ENCODE assay signal across 21 cellular contexts in the genomic region with DNA sequence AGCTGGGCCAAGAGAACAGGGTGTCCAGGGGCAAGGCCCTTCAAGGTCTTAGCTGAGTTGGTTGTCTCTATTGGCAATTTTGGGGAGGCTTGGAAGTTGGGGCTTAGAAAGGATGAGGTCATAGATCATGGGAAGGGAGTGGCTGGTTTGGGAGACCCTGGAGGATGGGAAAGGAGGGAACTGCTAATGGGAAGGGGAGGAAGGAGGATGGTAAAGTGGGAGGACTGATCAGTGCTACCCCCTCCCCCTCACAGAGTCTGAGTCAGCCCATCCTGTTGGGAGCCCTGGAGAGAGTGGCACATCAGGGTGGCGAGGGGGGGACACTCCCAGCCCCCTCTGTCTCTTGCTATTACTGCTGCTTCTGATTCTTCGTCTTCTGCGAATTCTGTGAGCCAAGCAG. TPM values are rescaled to one million over a fixed set of nuclear protein-coding genes. Genes with fewer than 3 reads are reported as not detected.
DNase-seq lines count a peak whose midpoint lies in the region; ATAC-seq and TF ChIP-seq lines count a peak whose summit lies in the region.
"Had no signal": no experiment of that assay in that cellular context is flagged by ENCODE, and none has a peak within 500 bp of the region (broad histone marks: within the 10 kb centered on the region; RNA-seq: fewer than 3 reads in every experiment).

No MANE protein-coding gene starts in this region.

- CTCF ChIA-PET in WTC11 (lab: Charles Lee) = interaction anchor here (1.2 to 2.1 kb wide), 2 partner anchors 17 kb away, joined by 5 to 12 read pairs; a partner anchor contains a TSS

- peaks cover 9% of the 10 kb centered on the region for H3K36me3 ChIP-seq in CD4-positive, CD25-positive, alpha-beta regulatory T cell (ENCODE audit: control insufficient read depth, insufficient read depth, low read length)
- peaks cover 4% of the 10 kb centered on the region for H3K36me3 ChIP-seq in H7 (replicated peaks; ENCODE audit: control insufficient read depth, insufficient read depth, low read length)
- H3K36me3 ChIP-seq: SJSA1 had no signal

- no peak overlapping the region for H3K27ac ChIP-seq in CD4-positive, CD25-positive, alpha-beta regulatory T cell (ENCODE audit: insufficient read depth, low read length, poor library complexity, severe bottlenecking)
- H3K27ac ChIP-seq: SJSA1 had no signal

- H3K27ac Mint-ChIP-seq in CD4-positive, CD25-positive, alpha-beta regulatory T cell = peak overlapping the region in 1 of 3 donors; percentile 55
- H3K27ac Mint-ChIP-seq in WTC11 (peak overlapping the region; percentile 21; the same call in 1 of the 2 replicates), nephron (peak overlapping the region in 1 of 3 experiments; percentile 14)
- no peak overlapping the region for H3K27ac Mint-ChIP-seq in activated naive CD8-positive, alpha-beta T cell treated with anti-CD3 and anti-CD28 coated beads for 36 hours
- H3K27ac Mint-ChIP-seq: B cell had no signal

- no peaks in the 10 kb centered on the region for H3K27me3 ChIP-seq in CD4-positive, CD25-positive, alpha-beta regulatory T cell (ENCODE audit: control insufficient read depth, insufficient read depth, low read length)
- peaks cover 20% of the 10 kb centered on the region for H3K27me3 ChIP-seq in H7 (ENCODE audit: control insufficient read depth, insufficient read depth, low read length)
- H3K27me3 ChIP-seq: MG63 had no signal

- peaks cover 0 to 2% (median 0%) of the 10 kb centered on the region in 7 donors for H3K9me3 Mint-ChIP-seq in CD4-positive, CD25-positive, alpha-beta regulatory T cell
- no peaks in the 10 kb centered on the region for H3K9me3 Mint-ChIP-seq in WTC11
- H3K9me3 Mint-ChIP-seq in nephron = no peaks in the 10 kb centered on the region
- H3K9me3 Mint-ChIP-seq in activated naive CD8-positive, alpha-beta T cell treated with anti-CD3 and anti-CD28 coated beads for 36 hours = no peaks in the 10 kb centered on the region
- H3K9me3 Mint-ChIP-seq: CD8-positive, alpha-beta memory T cell had no signal

- H3K4me1 Mint-ChIP-seq in CD4-positive, CD25-positive, alpha-beta regulatory T cell = peaks cover 9 to 49% (median 21%) of the 10 kb centered on the region in 4 donors
- H3K4me1 Mint-ChIP-seq in WTC11 (peaks cover 47% of the 10 kb centered on the region), nephron (peaks cover 24% of the 10 kb centered on the region)
- peaks cover 11% of the 10 kb centered on the region for H3K4me1 Mint-ChIP-seq in activated naive CD8-positive, alpha-beta T cell treated with anti-CD3 and anti-CD28 coated beads for 36 hours

- DNase-seq in A172 (ENCODE audit: low spot score) = peak; percentile 49
- DNase-seq in CD4-positive, CD25-positive, alpha-beta regulatory T cell = no peak
- no peak for DNase-seq in WTC11 (ENCODE audit: low spot score)
- no peak for DNase-seq in activated naive CD8-positive, alpha-beta T cell treated with anti-CD3 and anti-CD28 coated beads for 36 hours
- DNase-seq in H7 = no peak
- no peak for DNase-seq in stimulated activated CD4-positive, alpha-beta T cell treated with anti-CD3 and anti-CD28 coated beads, Interleukin-15, amount 100 ng/mL, for 24 hours
- DNase-seq: CD8-positive, alpha-beta memory T cell; IMR-90; Karpas-422; MG63; NCI-H1048; NCI-H1436; NCI-H1930; NCI-H345; NCI-H524 treated with DMSO at 0.1 percent for 48 hours; PC-3 had no signal

- H3K4me1 ChIP-seq in CD4-positive, CD25-positive, alpha-beta regulatory T cell (ENCODE audit: control insufficient read depth, insufficient read depth, low read length, poor library complexity, severe bottlenecking) = peaks cover 35% of the 10 kb centered on the region

- H3K36me3 Mint-ChIP-seq in CD4-positive, CD25-positive, alpha-beta regulatory T cell = peaks cover 14% of the 10 kb centered on the region
- peaks cover 24% of the 10 kb centered on the region for H3K36me3 Mint-ChIP-seq in WTC11
- H3K36me3 Mint-ChIP-seq in nephron (ENCODE audit: low read depth) = peaks cover 17% of the 10 kb centered on the region
- no peaks in the 10 kb centered on the region for H3K36me3 Mint-ChIP-seq in activated naive CD8-positive, alpha-beta T cell treated with anti-CD3 and anti-CD28 coated beads for 36 hours

- no peak overlapping the region for H3K4me3 ChIP-seq in CD4-positive, CD25-positive, alpha-beta regulatory T cell (ENCODE audit: low read depth, low read length)
- H3K4me3 ChIP-seq in H7 (ENCODE audit: insufficient read depth, low read depth, low read length) = no peak overlapping the region
- H3K4me3 ChIP-seq: MG63, SJSA1 had no signal

- peaks cover 5% of the 10 kb centered on the region for H3K27me3 Mint-ChIP-seq in CD4-positive, CD25-positive, alpha-beta regulatory T cell
- H3K27me3 Mint-ChIP-seq in WTC11 (ENCODE audit: low read depth) = peaks cover 19% of the 10 kb centered on the region
- peaks cover 18% of the 10 kb centered on the region for H3K27me3 Mint-ChIP-seq in nephron (ENCODE audit: low read depth)
- no peaks in the 10 kb centered on the region for H3K27me3 Mint-ChIP-seq in activated naive CD8-positive, alpha-beta T cell treated with anti-CD3 and anti-CD28 coated beads for 36 hours
- H3K27me3 Mint-ChIP-seq: B cell; CD8-positive, alpha-beta memory T cell had no signal

- no peak for TF ChIP-seq CTCF in WTC11 (IDR thresholded peaks at IDR 0.05)
- no peak for TF ChIP-seq CTCF in nephron (IDR thresholded peaks at IDR 0.05; ENCODE audit: unreplicated experiment in 3 of 3)

- ATAC-seq in CD4-positive, CD25-positive, alpha-beta regulatory T cell (ENCODE audit: low read depth in 2 of 2) = no peak
- no peak for ATAC-seq in WTC11
- ATAC-seq: PC-3 had no signal

- no peaks in the 10 kb centered on the region for H3K9me3 ChIP-seq in CD4-positive, CD25-positive, alpha-beta regulatory T cell (ENCODE audit: control insufficient read depth in 2 of 2, low read length in 2 of 2)
- H3K9me3 ChIP-seq: MG63 had no signal

- peak overlapping the region; percentile 19 to 80 (median 32) for H3K4me3 Mint-ChIP-seq in CD4-positive, CD25-positive, alpha-beta regulatory T cell
- no peak overlapping the region for H3K4me3 Mint-ChIP-seq in WTC11
- peak overlapping the region; percentile 35 to 52 (median 42) for H3K4me3 Mint-ChIP-seq in nephron
- H3K4me3 Mint-ChIP-seq in activated naive CD8-positive, alpha-beta T cell treated with anti-CD3 and anti-CD28 coated beads for 36 hours = no peak overlapping the region
- H3K4me3 Mint-ChIP-seq: B cell had no signal

- POLR2A ChIA-PET in WTC11 (lab: Charles Lee) = no interaction called here

TF ChIP-seq in WTC11, 78 proteins besides CTCF, POLR2A, EP300 and RAD21 (continues in another document):
- TF ChIP-seq, protein P1, sequence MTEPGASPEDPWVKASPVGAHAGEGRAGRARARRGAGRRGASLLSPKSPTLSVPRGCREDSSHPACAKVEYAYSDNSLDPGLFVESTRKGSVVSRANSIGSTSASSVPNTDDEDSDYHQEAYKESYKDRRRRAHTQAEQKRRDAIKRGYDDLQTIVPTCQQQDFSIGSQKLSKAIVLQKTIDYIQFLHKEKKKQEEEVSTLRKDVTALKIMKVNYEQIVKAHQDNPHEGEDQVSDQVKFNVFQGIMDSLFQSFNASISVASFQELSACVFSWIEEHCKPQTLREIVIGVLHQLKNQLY (CRISPR knock-in tag; IDR thresholded peaks at IDR 0.05) = no peak
- no peak for TF ChIP-seq OVOL2 (CRISPR knock-in tag; IDR thresholded peaks at IDR 0.05; ENCODE audit: borderline replicate concordance)

RNA-seq across cellular contexts. Expression of a gene that starts 5.1 kb away (rescaled TPM):
- 20.3 and 21.7 TPM in 2 replicates for total RNA-seq in A172 (2014; rRNA removed; shearing (Covaris generic))
- 6.1 TPM for total RNA-seq in CD4-positive, CD25-positive, alpha-beta regulatory T cell
- polyA plus RNA-seq in CD4-positive, CD25-positive, alpha-beta regulatory T cell = 1 to 10 TPM; 2.5 to 5.9 (median 4.2) TPM
- 19.5 to 22.7 TPM (median 22.3 TPM) in 3 replicates for total RNA-seq in WTC11 (2021)
- total RNA-seq in activated naive CD8-positive, alpha-beta T cell treated with anti-CD3 and anti-CD28 coated beads for 36 hours = 1 to 10 TPM; 2.1 to 2.5 TPM
- 59.5 and 59.6 TPM in 2 replicates for total RNA-seq in H7 (2014; rRNA removed; shearing (Covaris generic))

RNA-seq across cellular contexts. Expression of a gene that starts 10.0 kb away (rescaled TPM):
- total RNA-seq in A172 (2014; rRNA removed; shearing (Covaris generic)) = 1.5 and 2.5 TPM in 2 replicates
- total RNA-seq in CD4-positive, CD25-positive, alpha-beta regulatory T cell = 0.52 TPM
- polyA plus RNA-seq in CD4-positive, CD25-positive, alpha-beta regulatory T cell = 1 to 10 TPM in 1 of 4 donors, under 1 TPM in 3; 0.42 to 1.2 (median 0.69) TPM
- total RNA-seq in WTC11 (2021) = 12.5 to 15.4 TPM (median 15.4 TPM) in 3 replicates
- 1 to 10 TPM; 4.5 to 4.6 TPM for total RNA-seq in activated naive CD8-positive, alpha-beta T cell treated with anti-CD3 and anti-CD28 coated beads for 36 hours
- 17.5 and 24.9 TPM in 2 replicates for total RNA-seq in H7 (2014; rRNA removed; shearing (Covaris generic))

RNA-seq across cellular contexts. Expression of a gene that starts 17.5 kb away (rescaled TPM):
- 144 and 154 TPM in 2 replicates for total RNA-seq in A172 (2014; rRNA removed; shearing (Covaris generic))
- 31.5 TPM for total RNA-seq in CD4-positive, CD25-positive, alpha-beta regulatory T cell
- 10 to 100 TPM in 3 of 4 donors, 1 to 10 TPM in 1; 9.8 to 24.7 (median 17.2) TPM for polyA plus RNA-seq in CD4-positive, CD25-positive, alpha-beta regulatory T cell
- 32.1 to 38.4 TPM (median 33.2 TPM) in 3 replicates for total RNA-seq in WTC11 (2021)
- total RNA-seq in activated naive CD8-positive, alpha-beta T cell treated with anti-CD3 and anti-CD28 coated beads for 36 hours = 10 to 100 TPM; 31.6 to 32.5 TPM
- 34.9 and 35.0 TPM in 2 replicates for total RNA-seq in H7 (2014; rRNA removed; shearing (Covaris generic))

RNA-seq across cellular contexts. Expression of a gene that starts 35.0 kb away (rescaled TPM):
- total RNA-seq in A172 (2014; rRNA removed; shearing (Covaris generic)) = not detected in 2 replicates
- total RNA-seq in CD4-positive, CD25-positive, alpha-beta regulatory T cell = 0.32 TPM
- polyA plus RNA-seq in CD4-positive, CD25-positive, alpha-beta regulatory T cell = not detected
- total RNA-seq in WTC11 (2021) = 0.15 TPM in 1 of 3 replicates, not detected in the others
- not detected for total RNA-seq in activated naive CD8-positive, alpha-beta T cell treated with anti-CD3 and anti-CD28 coated beads for 36 hours
- total RNA-seq in H7 (2014; rRNA removed; shearing (Covaris generic)) = not detected in 2 replicates
- total RNA-seq: B cell; CD8-positive, alpha-beta memory T cell; H1; IMR-90; PC-3; SJSA1 had no signal
- polyA plus RNA-seq: AG04450; CD8-positive, alpha-beta memory T cell; H1; IMR-90 had no signal

RNA-seq across cellular contexts. Expression of a gene that starts 35.0 kb away (rescaled TPM):
- total RNA-seq in A172 (2014; rRNA removed; shearing (Covaris generic)) = 0.90 TPM in 1 of 2 replicates, not detected in the other
- total RNA-seq in CD4-positive, CD25-positive, alpha-beta regulatory T cell = 1.4 TPM
- polyA plus RNA-seq in CD4-positive, CD25-positive, alpha-beta regulatory T cell = not detected
- 0.83 to 1.8 TPM (median 1.6 TPM) in 3 replicates for total RNA-seq in WTC11 (2021)
- under 1 TPM; 0.20 to 0.31 TPM for total RNA-seq in activated naive CD8-positive, alpha-beta T cell treated with anti-CD3 and anti-CD28 coated beads for 36 hours
- 0.31 and 1.5 TPM in 2 replicates for total RNA-seq in H7 (2014; rRNA removed; shearing (Covaris generic))
- total RNA-seq: IMR-90, SJSA1 had no signal
- polyA plus RNA-seq: CD8-positive, alpha-beta memory T cell had no signal

Comparison
In these comparisons a context has a peak if more than half of its experiments do, and no peak if none do; other contexts are left out.
1. H3K4me3 Mint-ChIP-seq: peak in CD4-positive, CD25-positive, alpha-beta regulatory T cell (4 of 4) and nephron (3 of 3); none in WTC11 (single experiment) and activated naive CD8-positive, alpha-beta T cell treated with anti-CD3 and anti-CD28 coated beads for 36 hours (single experiment).